ENCODE assay signal across 1 cellular context in genomic region chr12:96908170-96908675, GRCh38.
A peak's percentile ranks its signal among the peaks of the same experiment; 100 is the strongest.
TF ChIP-seq lines count a peak whose summit lies in the region.

No MANE protein-coding gene starts in this region.

TF ChIP-seq in K562, 482 proteins besides CTCF, POLR2A, EP300 and RAD21 (continued from another document):
- TF ChIP-seq NKRF (IDR thresholded peaks at IDR 0.05; ENCODE audit: borderline replicate concordance) = no peak
- TF ChIP-seq ZNF239 (CRISPR knock-in tag; IDR thresholded peaks at IDR 0.05) = no peak
- TF ChIP-seq ZNF134 (CRISPR knock-in tag; conservative IDR thresholded peaks at IDR 0.05) = no peak
- peak; percentile 36 for TF ChIP-seq EP400 (IDR thresholded peaks at IDR 0.05)
- no peak for TF ChIP-seq TRIM25 (IDR thresholded peaks at IDR 0.05; ENCODE audit: borderline replicate concordance)
- TF ChIP-seq CREM (IDR thresholded peaks at IDR 0.05; ENCODE audit: low read depth) = peak; percentile 55; the same call in 1 of the 2 replicates
- TF ChIP-seq ZNF766 (CRISPR knock-in tag; conservative IDR thresholded peaks at IDR 0.05) = no peak
- TF ChIP-seq ZEB2 (IDR thresholded peaks at IDR 0.05) = no peak
- no peak for TF ChIP-seq ARID2 (IDR thresholded peaks at IDR 0.05)
- TF ChIP-seq NR1H2 (CRISPR knock-in tag; IDR thresholded peaks at IDR 0.05) = no peak
- TF ChIP-seq MEF2D (tag; conservative IDR thresholded peaks at IDR 0.05; ENCODE audit: low read depth) = no peak
